34 cellular contexts compared by ENCODE assay signal in the genomic region with DNA sequence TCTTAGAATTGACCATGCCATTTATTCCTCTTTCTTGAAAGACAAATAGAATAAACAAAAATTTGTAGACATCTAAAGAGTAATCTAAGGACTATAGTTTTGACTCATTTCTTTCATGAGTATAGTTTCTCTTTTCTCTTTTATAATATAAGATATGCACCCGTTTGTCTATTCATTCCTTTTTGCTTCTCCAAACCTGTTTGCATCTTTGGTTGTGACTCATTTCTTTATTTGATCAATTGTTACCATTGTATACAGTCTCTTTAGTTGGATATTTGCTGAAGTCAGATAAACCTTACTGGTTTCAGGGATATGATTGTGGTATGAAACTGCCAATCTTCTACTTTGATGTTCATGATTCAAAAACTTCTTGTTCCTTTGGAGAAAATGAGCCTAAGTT.
DNase-seq lines count a peak whose midpoint lies in the region; ATAC-seq, FAIRE-seq and TF ChIP-seq lines count a peak whose summit lies in the region.
"Had no signal": no experiment of that assay in that cellular context is flagged by ENCODE, and none has a peak within 500 bp of the region (broad histone marks: within the 10 kb centered on the region; RNA-seq: fewer than 3 reads in every experiment).

No MANE protein-coding gene starts in this region.

- FAIRE-seq in kidney (lab: Jason Lieb, UNC): peak; percentile 63
- FAIRE-seq: endothelial cell of umbilical vein, GM18507, HepG2 had no signal

- no peaks in the 10 kb centered on the region for H3K79me2 ChIP-seq in mesendoderm (ENCODE audit: control insufficient read depth, insufficient read depth, low read length)

- H3K4me3 ChIP-seq in Panc1 (ENCODE audit: low read depth in 2 of 2, low read length in 2 of 2): no peak overlapping the region
- H3K4me3 ChIP-seq in kidney (ENCODE audit: low read length in 2 of 2): no peak overlapping the region
- no peak overlapping the region for H3K4me3 ChIP-seq in mesendoderm (ENCODE audit: low read length)
- H3K4me3 ChIP-seq: gastroesophageal sphincter, lung, PC-9, psoas muscle had no signal

- no peak overlapping the region for H2AK5ac ChIP-seq in mesendoderm (ENCODE audit: low read length)

- peaks cover 27% of the 10 kb centered on the region for H3K4me1 Mint-ChIP-seq in activated CD4-positive, alpha-beta T cell treated with anti-CD3 and anti-CD28 coated beads for 36 hours
- peaks cover 9% of the 10 kb centered on the region for H3K4me1 Mint-ChIP-seq in activated CD4-positive, alpha-beta T cell treated with anti-CD3 and anti-CD28 coated beads, Interleukin-2, amount 10 ng/mL, durations not matched to agents 24 days and 14 days

- no peaks in the 10 kb centered on the region; the same call in 1 of the 2 replicates for H3K36me3 ChIP-seq in Panc1 (ENCODE audit: control insufficient read depth, insufficient read depth, low read length)
- no peaks in the 10 kb centered on the region for H3K36me3 ChIP-seq in kidney (ENCODE audit: control insufficient read depth in 1 of 2, insufficient read depth in 2 of 2, low read length in 2 of 2)
- H3K36me3 ChIP-seq in mesendoderm (ENCODE audit: control insufficient read depth, insufficient read depth, low read length): no peaks in the 10 kb centered on the region
- H3K36me3 ChIP-seq: gastroesophageal sphincter had no signal

- intact Hi-C loops in activated CD4-positive, alpha-beta T cell treated with anti-CD3 and anti-CD28 coated beads for 36 hours (cut with DNase I, micrococcal nuclease): loop anchor here (1.0 to 5.0 kb wide), 3 partner anchors 98 to 198 kb away; no protein-coding TSS in a partner anchor
- intact Hi-C loops in activated CD4-positive, alpha-beta T cell treated with anti-CD3 and anti-CD28 coated beads, Interleukin-2, amount 10 ng/mL, durations not matched to agents 24 days and 14 days (cut with micrococcal nuclease): loop anchor here (2.0 kb wide), 2 partner anchors 99 to 257 kb away; no protein-coding TSS in a partner anchor
- intact Hi-C loops in Panc1 (cut with micrococcal nuclease; ENCODE audit: unreplicated experiment): no loop called here
- intact Hi-C loops in kidney (cut with DNase I): no loop called here

- H3K4ac ChIP-seq in mesendoderm (ENCODE audit: low read depth, low read length): no peak overlapping the region

- H3K36me3 Mint-ChIP-seq in activated CD4-positive, alpha-beta T cell treated with anti-CD3 and anti-CD28 coated beads for 36 hours (ENCODE audit: low read depth): peaks cover 9% of the 10 kb centered on the region
- no peaks in the 10 kb centered on the region for H3K36me3 Mint-ChIP-seq in activated CD4-positive, alpha-beta T cell treated with anti-CD3 and anti-CD28 coated beads, Interleukin-2, amount 10 ng/mL, durations not matched to agents 24 days and 14 days (ENCODE audit: low read depth)

- H3K9ac ChIP-seq in kidney (ENCODE audit: low read length in 2 of 2) (no peak overlapping the region), mesendoderm (ENCODE audit: low read length) (no peak overlapping the region)

- no peak overlapping the region for H2BK120ac ChIP-seq in mesendoderm (ENCODE audit: low read depth, low read length)

- no peaks in the 10 kb centered on the region for H3K27me3 Mint-ChIP-seq in activated CD4-positive, alpha-beta T cell treated with anti-CD3 and anti-CD28 coated beads for 36 hours
- H3K27me3 Mint-ChIP-seq in activated CD4-positive, alpha-beta T cell treated with anti-CD3 and anti-CD28 coated beads, Interleukin-2, amount 10 ng/mL, durations not matched to agents 24 days and 14 days: no peaks in the 10 kb centered on the region
- H3K27me3 Mint-ChIP-seq: T-helper 17 cell had no signal

- H3K9me3 Mint-ChIP-seq in activated CD4-positive, alpha-beta T cell treated with anti-CD3 and anti-CD28 coated beads for 36 hours (ENCODE audit: low read depth): no peaks in the 10 kb centered on the region
- no peaks in the 10 kb centered on the region for H3K9me3 Mint-ChIP-seq in activated CD4-positive, alpha-beta T cell treated with anti-CD3 and anti-CD28 coated beads, Interleukin-2, amount 10 ng/mL, durations not matched to agents 24 days and 14 days
- H3K9me3 Mint-ChIP-seq: activated naive CD4-positive, alpha-beta T cell treated with anti-CD3 and anti-CD28 coated beads for 36 hours; CD14-positive monocyte; nephron had no signal

- no peaks in the 10 kb centered on the region for H3K79me1 ChIP-seq in mesendoderm (ENCODE audit: low read length)

- no peak for DNase-seq in activated CD4-positive, alpha-beta T cell treated with anti-CD3 and anti-CD28 coated beads for 36 hours
- DNase-seq in activated CD4-positive, alpha-beta T cell treated with anti-CD3 and anti-CD28 coated beads, Interleukin-2, amount 10 ng/mL, durations not matched to agents 24 days and 14 days: no peak
- DNase-seq in DMS53 (lab: John Stamatoyannopoulos, UW) (peak; percentile 35), Panc1 (ENCODE audit: low read depth, low spot score) (no peak), kidney (no peak), mesendoderm (no peak)
- DNase-seq: 8988T; activated naive CD4-positive, alpha-beta T cell treated with anti-CD3 and anti-CD28 coated beads for 36 hours; amygdala; HCEC 1CT; Karpas-422; left cardiac atrium; NCI-H1417 treated with DMSO at 0.1 percent for 48 hours; NCI-H2029 treated with DMSO at 0.1 percent for 48 hours; NCI-H524 treated with DMSO at 0.1 percent for 48 hours; PC-9; psoas muscle; Right ventricle myocardium superior; stimulated activated CD4-positive, alpha-beta T cell treated with anti-CD3 and anti-CD28 coated beads, Interleukin-12 subunit alpha, Interleukin-12 subunit beta, amount 100 ng/mL, for 4 hours; stimulated activated CD4-positive, alpha-beta T cell treated with anti-CD3 and anti-CD28 coated beads, Interleukin-4, amount 100 ng/mL, for 1 hour; substantia nigra; T-helper 17 cell; trophoblast cell had no signal

- no peak overlapping the region for H3K23ac ChIP-seq in mesendoderm (ENCODE audit: low read length)

- H3K27ac ChIP-seq in Panc1 (ENCODE audit: low read length) (peak overlapping the region; percentile 69), kidney (ENCODE audit: low read depth in 2 of 2, low read length in 2 of 2) (no peak overlapping the region), mesendoderm (ENCODE audit: low read depth, low read length) (no peak overlapping the region)
- H3K27ac ChIP-seq: gastroesophageal sphincter, PC-9, psoas muscle had no signal

- H3K4me2 ChIP-seq in mesendoderm (ENCODE audit: low read length): no peak overlapping the region
- H3K4me2 ChIP-seq: PC-9 had no signal

- peak; percentile 93 for ATAC-seq in activated CD4-positive, alpha-beta T cell treated with anti-CD3 and anti-CD28 coated beads for 36 hours
- ATAC-seq in Panc1: no peak
- ATAC-seq in HG02852 (IDR thresholded peaks at IDR 0.05; ENCODE audit: unreplicated experiment): no peak
- ATAC-seq in GM19035 (IDR thresholded peaks at IDR 0.05; ENCODE audit: unreplicated experiment): no peak
- ATAC-seq: gastroesophageal sphincter, HepG2, left cardiac atrium, psoas muscle, sciatic nerve, SK-N-SH treated with all-trans-retinoic acid at 6 μM for 48 hours, T-helper 17 cell had no signal

- POLR2A ChIA-PET in activated CD4-positive, alpha-beta T cell treated with anti-CD3 and anti-CD28 coated beads for 36 hours (lab: Charles Lee): no interaction called here
- POLR2A ChIA-PET in Panc1 (lab: Charles Lee): no interaction called here

- H3K27ac Mint-ChIP-seq in activated CD4-positive, alpha-beta T cell treated with anti-CD3 and anti-CD28 coated beads for 36 hours: no peak overlapping the region
- no peak overlapping the region for H3K27ac Mint-ChIP-seq in activated CD4-positive, alpha-beta T cell treated with anti-CD3 and anti-CD28 coated beads, Interleukin-2, amount 10 ng/mL, durations not matched to agents 24 days and 14 days
- H3K27ac Mint-ChIP-seq: activated naive CD4-positive, alpha-beta T cell treated with anti-CD3 and anti-CD28 coated beads for 36 hours; T-helper 17 cell had no signal

- H3K9me3 ChIP-seq in Panc1 (ENCODE audit: control insufficient read depth, insufficient read depth, low read depth, low read length): no peaks in the 10 kb centered on the region
- H3K9me3 ChIP-seq in kidney (ENCODE audit: control insufficient read depth in 1 of 2, low read length in 2 of 2): no peaks in the 10 kb centered on the region
- H3K9me3 ChIP-seq: gastroesophageal sphincter, psoas muscle had no signal

- H3K27me3 ChIP-seq in Panc1 (ENCODE audit: control insufficient read depth, insufficient read depth, low read length) (no peaks in the 10 kb centered on the region), mesendoderm (ENCODE audit: insufficient read depth, low read length, poor library complexity) (no peaks in the 10 kb centered on the region)
- H3K27me3 ChIP-seq: gastroesophageal sphincter had no signal

- no peak overlapping the region for H2BK5ac ChIP-seq in mesendoderm (ENCODE audit: low read length)

- H3K4me1 ChIP-seq in Panc1 (ENCODE audit: control insufficient read depth, insufficient read depth, low read length) (no peaks in the 10 kb centered on the region; the same call in 1 of the 2 replicates), kidney (ENCODE audit: control insufficient read depth in 1 of 2, insufficient read depth in 1 of 2, low read depth in 1 of 2, low read length in 2 of 2) (no peaks in the 10 kb centered on the region), mesendoderm (ENCODE audit: control insufficient read depth, low read depth, low read length) (peaks cover 4% of the 10 kb centered on the region)
- H3K4me1 ChIP-seq: gastroesophageal sphincter, psoas muscle had no signal

- TF ChIP-seq CTCF in Panc1 (IDR thresholded peaks at IDR 0.05) (no peak), kidney (IDR thresholded peaks at IDR 0.05; ENCODE audit: borderline replicate concordance, extremely low read depth, insufficient read depth) (no peak)

- in situ Hi-C loops in Panc1 (cut with HindIII; ENCODE audit: low pct_unique_long_range_greater_than_20kb, low sequenced_read_pairs): no loop called here

- CTCF ChIA-PET in activated CD4-positive, alpha-beta T cell treated with anti-CD3 and anti-CD28 coated beads for 36 hours (lab: Charles Lee): no interaction called here
- CTCF ChIA-PET in Panc1 (lab: Charles Lee): no interaction called here

- H3K56ac ChIP-seq in mesendoderm (ENCODE audit: low read length): no peak overlapping the region

- no CpG with 5 or more reads among the region's 1 CpG for WGBS in mesendoderm (ENCODE audit: extremely low coverage, insufficient coverage, low lambda C conversion rate)

- H2BK15ac ChIP-seq in mesendoderm (replicated peaks; ENCODE audit: low read depth): no peak overlapping the region

- BruUV-seq in Panc1 (replicated peaks; lab: Mats Ljungman, UMichigan): no TSS peak

- H4K8ac ChIP-seq in mesendoderm (ENCODE audit: low read depth, low read length): no peak overlapping the region

- H4K5ac ChIP-seq in mesendoderm (ENCODE audit: low read length): no peak overlapping the region

- no peak overlapping the region for H3K4me3 Mint-ChIP-seq in activated CD4-positive, alpha-beta T cell treated with anti-CD3 and anti-CD28 coated beads for 36 hours
- no peak overlapping the region for H3K4me3 Mint-ChIP-seq in activated CD4-positive, alpha-beta T cell treated with anti-CD3 and anti-CD28 coated beads, Interleukin-2, amount 10 ng/mL, durations not matched to agents 24 days and 14 days
- H3K4me3 Mint-ChIP-seq: activated naive CD4-positive, alpha-beta T cell treated with anti-CD3 and anti-CD28 coated beads for 36 hours; nephron; T-helper 17 cell had no signal

- H3K18ac ChIP-seq in mesendoderm (ENCODE audit: low read length): no peak overlapping the region

Comparison
In these comparisons a context has a peak if more than half of its experiments do, and no peak if none do; other contexts are left out.
1. intact Hi-C loops: an anchor here in activated CD4-positive, alpha-beta T cell treated with anti-CD3 and anti-CD28 coated beads for 36 hours (1.0 to 5.0 kb wide) and activated CD4-positive, alpha-beta T cell treated with anti-CD3 and anti-CD28 coated beads, Interleukin-2, amount 10 ng/mL, durations not matched to agents 24 days and 14 days (2.0 kb wide); none called in Panc1 and kidney.